Comparison of ENCODE assay signal across 18 cellular contexts in genomic region chr1:203095061-203095690, GRCh38. TPM values are rescaled to one million over a fixed set of nuclear protein-coding genes. Genes with fewer than 3 reads are reported as not detected.
A peak's percentile ranks its signal among the peaks of the same experiment; 100 is the strongest.
DNase-seq lines count a peak whose midpoint lies in the region; ATAC-seq and TF ChIP-seq lines count a peak whose summit lies in the region.
"Had no signal": no experiment of that assay in that cellular context is flagged by ENCODE, and none has a peak within 500 bp of the region (broad histone marks: within the 10 kb centered on the region; RNA-seq: fewer than 3 reads in every experiment).

No MANE protein-coding gene starts in this region.

- H3K9ac ChIP-seq in HCT116 (ENCODE audit: low read length): no peak overlapping the region
- H3K9ac ChIP-seq: KMS-11 had no signal

- intact Hi-C loops in HCT116 (cut with micrococcal nuclease) (no loop called here), thyroid gland (cut with DNase I) (no loop called here)

- peaks cover 13 to 14% of the 10 kb centered on the region in 2 experiments; a peak in 3 of 4 replicates for H3K9me3 ChIP-seq in HCT116 (ENCODE audit: control insufficient read depth in 1 of 2, insufficient read depth in 1 of 2, low read depth in 1 of 2, low read length in 2 of 2)
- H3K9me3 ChIP-seq in thyroid gland: no peaks in the 10 kb centered on the region
- H3K9me3 ChIP-seq: BE2C had no signal

- H3K27me3 ChIP-seq in HCT116 (ENCODE audit: insufficient read depth, low read length) (no peaks in the 10 kb centered on the region), thyroid gland (no peaks in the 10 kb centered on the region)
- H3K27me3 ChIP-seq: BE2C had no signal

- CTCF ChIA-PET in HCT116 (lab: Charles Lee): no interaction called here
- CTCF ChIA-PET in WTC11 (lab: Charles Lee): interaction anchor here (1.8 kb wide), 1 partner anchor 55 kb away, joined by 7 read pairs; no protein-coding TSS in a partner anchor

- DNase-seq in NCI-H82 (lab: John Stamatoyannopoulos, UW): peak; percentile 38
- DNase-seq in NCI-H82 treated with DMSO at 0.1 percent for 48 hours (lab: John Stamatoyannopoulos, UW; ENCODE audit: unreplicated experiment): no peak
- DNase-seq in HCT116 (ENCODE audit: low read depth, low spot score): no peak
- DNase-seq in WTC11 (ENCODE audit: low spot score): no peak
- DNase-seq in iPS-NIHi7 (ENCODE audit: extremely low spot score): peak; percentile 1
- no peak for DNase-seq in thyroid gland
- DNase-seq: BE2C; CD4-positive, alpha-beta memory T cell; DMS79 had no signal

- no TSS peak for BruUV-seq in HCT116 (replicated peaks; lab: Mats Ljungman, UMichigan)

- RAD21 ChIA-PET in HCT116 (lab: Charles Lee; ENCODE audit: low non-redundant PET in 1 of 2, low total read pairs in 2 of 2, uncharacterized antibody in 2 of 2, unreplicated experiment in 2 of 2): no interaction called here

- ATAC-seq in HCT116: no peak
- ATAC-seq in WTC11: no peak
- no peak for ATAC-seq in HG03354 (IDR thresholded peaks at IDR 0.05; ENCODE audit: poor library complexity, severe bottlenecking, unreplicated experiment)

- H3K27me3 Mint-ChIP-seq in WTC11 (ENCODE audit: low read depth): peaks cover 4% of the 10 kb centered on the region

- H3K27ac ChIP-seq in HCT116 (ENCODE audit: low read depth, low read length): no peak overlapping the region
- H3K27ac ChIP-seq in thyroid gland: no peak overlapping the region
- H3K27ac ChIP-seq: C4-2B, KMS-11 had no signal

- peaks cover 6% of the 10 kb centered on the region for H3K4me1 Mint-ChIP-seq in WTC11
- H3K4me1 Mint-ChIP-seq: CD4-positive, alpha-beta memory T cell; IgD-negative memory B cell had no signal

- no peak for TF ChIP-seq RAD21 in HCT116 (IDR thresholded peaks at IDR 0.05; ENCODE audit: low read depth)

- no peak overlapping the region for H3K27ac Mint-ChIP-seq in WTC11
- H3K27ac Mint-ChIP-seq: CD4-positive, alpha-beta memory T cell; IgD-negative memory B cell had no signal

- no peaks in the 10 kb centered on the region for H3K79me2 ChIP-seq in HCT116 (ENCODE audit: insufficient read depth, low read length)

- H3K4me3 ChIP-seq in HCT116 (replicated peaks in 1 of 2; ENCODE audit: low read depth in 1 of 2, low read length in 2 of 2): no peak overlapping the region
- no peak overlapping the region for H3K4me3 ChIP-seq in thyroid gland (replicated peaks in 1 of 3)
- H3K4me3 ChIP-seq: HAP-1 had no signal

- H3K9me3 Mint-ChIP-seq in WTC11: peaks cover 38% of the 10 kb centered on the region

- TF ChIP-seq CTCF in HCT116 (IDR thresholded peaks at IDR 0.05 in 2 of 3, conservative IDR thresholded peaks at IDR 0.05 in 1 of 3; ENCODE audit: borderline replicate concordance in 1 of 3, insufficient read depth in 1 of 3, low read depth in 2 of 3, low read length in 2 of 3) (no peak), WTC11 (IDR thresholded peaks at IDR 0.05) (no peak), thyroid gland (IDR thresholded peaks at IDR 0.05) (no peak)

- no peaks in the 10 kb centered on the region for H4K20me1 ChIP-seq in HCT116 (ENCODE audit: insufficient read depth)

- no peak overlapping the region for H3K4me3 Mint-ChIP-seq in WTC11
- H3K4me3 Mint-ChIP-seq: CD4-positive, alpha-beta memory T cell had no signal

- H3K4me1 ChIP-seq in HCT116 (ENCODE audit: control insufficient read depth in 1 of 2, insufficient read depth in 2 of 2, low read length in 2 of 2): peaks cover 0 to 6% of the 10 kb centered on the region in 2 experiments; a peak in 1 of 4 replicates
- no peaks in the 10 kb centered on the region for H3K4me1 ChIP-seq in thyroid gland
- H3K4me1 ChIP-seq: BE2C, HAP-1 had no signal

- H3K9me2 ChIP-seq in HCT116 (ENCODE audit: insufficient read depth): no peaks in the 10 kb centered on the region

- H3K36me3 ChIP-seq in HCT116 (ENCODE audit: control insufficient read depth in 1 of 2, insufficient read depth in 2 of 2, low read length in 2 of 2) (no peaks in the 10 kb centered on the region), thyroid gland (no peaks in the 10 kb centered on the region)
- H3K36me3 ChIP-seq: BE2C, HAP-1 had no signal

- POLR2A ChIA-PET in HCT116 (lab: Charles Lee) (no interaction called here), WTC11 (lab: Charles Lee) (no interaction called here)

- peaks cover 20% of the 10 kb centered on the region for H3K36me3 Mint-ChIP-seq in WTC11

- no peak for TF ChIP-seq POLR2A in HCT116 (IDR thresholded peaks at IDR 0.05; ENCODE audit: borderline replicate concordance, extremely low read depth, insufficient read depth, insufficient read length)
- TF ChIP-seq POLR2A in thyroid gland (IDR thresholded peaks at IDR 0.05): no peak

- no peak overlapping the region for H2AFZ ChIP-seq in HCT116 (ENCODE audit: low read depth, low read length, poor library complexity, severe bottlenecking)

- 90 to 95% methylated on average over 1 of the region's 1 CpG for WGBS in thyroid gland, 2 donors

- no peak overlapping the region for H3K4me2 ChIP-seq in HCT116 (ENCODE audit: low read length)
- H3K4me2 ChIP-seq: KMS-11 had no signal

TF ChIP-seq in HCT116, 20 proteins besides CTCF, POLR2A, EP300 and RAD21:
- no peak for TF ChIP-seq EGR1 (IDR thresholded peaks at IDR 0.05; ENCODE audit: low read depth)
- TF ChIP-seq CBX3 (IDR thresholded peaks at IDR 0.05; ENCODE audit: low read depth): peak; percentile 93; the same call in 1 of the 2 replicates

TF ChIP-seq in WTC11, 78 proteins besides CTCF, POLR2A, EP300 and RAD21:
- TF ChIP-seq JUN (CRISPR knock-in tag; IDR thresholded peaks at IDR 0.05) (no peak), ZNF317 (CRISPR knock-in tag; IDR thresholded peaks at IDR 0.05; ENCODE audit: borderline replicate concordance, low read depth) (peak; percentile 91), ARID4B (CRISPR knock-in tag; IDR thresholded peaks at IDR 0.05; ENCODE audit: borderline replicate concordance) (no peak), ZNF263 (CRISPR knock-in tag; IDR thresholded peaks at IDR 0.05; ENCODE audit: low read depth) (no peak)

RNA-seq across cellular contexts. Expression of gene MYOG, which starts 9.4 kb away (rescaled TPM):
- total RNA-seq in HCT116 (2021; ENCODE audit: unreplicated experiment) (not detected), WTC11 (2021) (not detected in 3 replicates), thyroid gland (not detected)
- not detected in 2 replicates for polyA plus RNA-seq in HCT116 (2012)
- total RNA-seq: CD4-positive, alpha-beta memory T cell; G401; H1; HT-29 had no signal
- polyA plus RNA-seq: AG04450; CD4-positive, alpha-beta memory T cell; H1; IgD-negative memory B cell had no signal

RNA-seq across cellular contexts. Expression of gene ADORA1, which starts 32.4 kb away (rescaled TPM):
- total RNA-seq in HCT116 (2021; ENCODE audit: unreplicated experiment) (2.8 TPM), WTC11 (2021) (1.8 to 2.7 TPM (median 2.6 TPM) in 3 replicates), thyroid gland (10 to 100 TPM in 2 of 4 donors, 1 to 10 TPM in 1, under 1 TPM in 1; 0.94 to 25.6 (median 6.8) TPM)
- polyA plus RNA-seq in HCT116 (2012): 1.2 and 1.9 TPM in 2 replicates
- total RNA-seq: CD4-positive, alpha-beta memory T cell had no signal
- polyA plus RNA-seq: IgD-negative memory B cell had no signal

Comparison
In these comparisons a context has a peak if more than half of its experiments do, and no peak if none do; other contexts are left out.
1. DNase-seq: peak in NCI-H82 (single experiment) and iPS-NIHi7 (single experiment); none in NCI-H82 treated with DMSO at 0.1 percent for 48 hours (single experiment), HCT116 (single experiment), WTC11 (single experiment) and thyroid gland (0 of 2).